ENCODE assay signal across 15 cellular contexts in genomic region chr20:41148956-41149355, GRCh38. TPM values are rescaled to one million over a fixed set of nuclear protein-coding genes. Genes with fewer than 3 reads are reported as not detected.
DNase-seq lines count a peak whose midpoint lies in the region; ATAC-seq and TF ChIP-seq lines count a peak whose summit lies in the region.
"Had no signal": no experiment of that assay in that cellular context is flagged by ENCODE, and none has a peak within 500 bp of the region (broad histone marks: within the 10 kb centered on the region; RNA-seq: fewer than 3 reads in every experiment).

No MANE protein-coding gene starts in this region.

- peaks cover 0 to 13% (median 0%) of the 10 kb centered on the region in 9 donors for H3K36me3 ChIP-seq in heart right ventricle
- H3K36me3 ChIP-seq in upper lobe of left lung: no peaks in the 10 kb centered on the region
- no peaks in the 10 kb centered on the region; the same call in 1 of the 2 replicates for H3K36me3 ChIP-seq in PC-3 (ENCODE audit: low read depth, low read length)

- no peak for ATAC-seq in heart right ventricle
- no peak for ATAC-seq in left ventricle myocardium superior
- no peak for ATAC-seq in upper lobe of left lung (ENCODE audit: low FRiP score in 2 of 2)
- no peak for ATAC-seq in PC-3
- ATAC-seq: gastroesophageal sphincter had no signal

- peaks cover 90% of the 10 kb centered on the region for H3K79me2 ChIP-seq in PC-3 (ENCODE audit: low read length)

- H3F3A ChIP-seq in PC-3 (ENCODE audit: low read length, unreplicated experiment): no peaks in the 10 kb centered on the region

- TF ChIP-seq EP300 in upper lobe of left lung (IDR thresholded peaks at IDR 0.05): no peak

- no peak overlapping the region for H2AFZ ChIP-seq in PC-3 (ENCODE audit: low read length)
- H2AFZ ChIP-seq: PC-9 had no signal

- POLR2A ChIA-PET in PC-3 (lab: Charles Lee; ENCODE audit: unreplicated experiment): no interaction called here

- peaks cover 33 to 100% (median 100%) of the 10 kb centered on the region in 9 donors for H3K4me1 ChIP-seq in heart right ventricle
- H3K4me1 ChIP-seq in upper lobe of left lung: peaks cover 92 to 100% (median 97%) of the 10 kb centered on the region in 4 donors
- H3K4me1 ChIP-seq in PC-3 (ENCODE audit: insufficient read depth, low read length): peaks cover 7% of the 10 kb centered on the region; the same call in 1 of the 2 replicates

- DNase-seq in heart right ventricle (no peak), left ventricle myocardium superior (no peak), immature natural killer cell (no peak), upper lobe of left lung (no peak), PC-3 (no peak), NCI-H2196 treated with DMSO at 0.1 percent for 48 hours (lab: John Stamatoyannopoulos, UW; ENCODE audit: unreplicated experiment) (no peak)
- no peak for DNase-seq in activated T-helper 1 cell treated with anti-CD3 and anti-CD28 coated beads, Interleukin-12 subunit alpha, Interleukin-12 subunit beta, Interleukin-2, Interleukin-4 antibody, amounts not matched to agents 30 ng/mL and 10 ng/mL and 1 ng/mL, durations not matched to agents 14 hours and 24 hours and 36 hours (ENCODE audit: low spot score)
- DNase-seq: Calu3; IMR-90; NCI-H187; NCI-H526; nephron progenitor cell; PC-9; stimulated activated CD4-positive, alpha-beta T cell treated with anti-CD3 and anti-CD28 coated beads, Interleukin-15, amount 100 ng/mL, for 24 hours had no signal

- H3K27me3 ChIP-seq in heart right ventricle: no peaks in the 10 kb centered on the region
- H3K27me3 ChIP-seq in upper lobe of left lung: no peaks in the 10 kb centered on the region
- no peaks in the 10 kb centered on the region for H3K27me3 ChIP-seq in PC-3 (ENCODE audit: low read length)
- H3K27me3 ChIP-seq: gastroesophageal sphincter had no signal

- no peaks in the 10 kb centered on the region for H3K9me3 Mint-ChIP-seq in activated T-helper 1 cell treated with anti-CD3 and anti-CD28 coated beads, Interleukin-12 subunit alpha, Interleukin-12 subunit beta, Interleukin-2, Interleukin-4 antibody, amounts not matched to agents 30 ng/mL and 10 ng/mL and 1 ng/mL, durations not matched to agents 14 hours and 24 hours and 36 hours
- no peaks in the 10 kb centered on the region for H3K9me3 Mint-ChIP-seq in immature natural killer cell
- H3K9me3 Mint-ChIP-seq: nephron progenitor cell had no signal

- H3K4me2 ChIP-seq in PC-3 (ENCODE audit: low read length): no peak overlapping the region
- H3K4me2 ChIP-seq: PC-9 had no signal

- peak overlapping the region; percentile 70 for H3K27ac Mint-ChIP-seq in activated T-helper 1 cell treated with anti-CD3 and anti-CD28 coated beads, Interleukin-12 subunit alpha, Interleukin-12 subunit beta, Interleukin-2, Interleukin-4 antibody, amounts not matched to agents 30 ng/mL and 10 ng/mL and 1 ng/mL, durations not matched to agents 14 hours and 24 hours and 36 hours
- peak overlapping the region in 5 of 6 donors; percentile 0 to 65 (median 52) for H3K27ac Mint-ChIP-seq in immature natural killer cell

- H3K36me3 Mint-ChIP-seq in activated T-helper 1 cell treated with anti-CD3 and anti-CD28 coated beads, Interleukin-12 subunit alpha, Interleukin-12 subunit beta, Interleukin-2, Interleukin-4 antibody, amounts not matched to agents 30 ng/mL and 10 ng/mL and 1 ng/mL, durations not matched to agents 14 hours and 24 hours and 36 hours (ENCODE audit: low read depth): peaks cover 44% of the 10 kb centered on the region
- H3K36me3 Mint-ChIP-seq in immature natural killer cell: peaks cover 0 to 11% (median 0%) of the 10 kb centered on the region in 3 donors

- H3K27me3 Mint-ChIP-seq in activated T-helper 1 cell treated with anti-CD3 and anti-CD28 coated beads, Interleukin-12 subunit alpha, Interleukin-12 subunit beta, Interleukin-2, Interleukin-4 antibody, amounts not matched to agents 30 ng/mL and 10 ng/mL and 1 ng/mL, durations not matched to agents 14 hours and 24 hours and 36 hours (ENCODE audit: insufficient read depth): no peaks in the 10 kb centered on the region
- H3K27me3 Mint-ChIP-seq in immature natural killer cell (ENCODE audit: low read depth in 3 of 3): peaks cover 0 to 2% (median 2%) of the 10 kb centered on the region in 3 donors

- no peak for TF ChIP-seq POLR2A in upper lobe of left lung (IDR thresholded peaks at IDR 0.05)

- H3K4me3 Mint-ChIP-seq in activated T-helper 1 cell treated with anti-CD3 and anti-CD28 coated beads, Interleukin-12 subunit alpha, Interleukin-12 subunit beta, Interleukin-2, Interleukin-4 antibody, amounts not matched to agents 30 ng/mL and 10 ng/mL and 1 ng/mL, durations not matched to agents 14 hours and 24 hours and 36 hours: peak overlapping the region; percentile 21
- no peak overlapping the region for H3K4me3 Mint-ChIP-seq in immature natural killer cell
- H3K4me3 Mint-ChIP-seq: nephron progenitor cell had no signal

- intact Hi-C loops in heart right ventricle (cut with DNase I): no loop called here
- intact Hi-C loops in left ventricle myocardium superior (cut with micrococcal nuclease): no loop called here
- intact Hi-C loops in activated T-helper 1 cell treated with anti-CD3 and anti-CD28 coated beads, Interleukin-12 subunit alpha, Interleukin-12 subunit beta, Interleukin-2, Interleukin-4 antibody, amounts not matched to agents 30 ng/mL and 10 ng/mL and 1 ng/mL, durations not matched to agents 14 hours and 24 hours and 36 hours (cut with micrococcal nuclease): no loop called here
- intact Hi-C loops in PC-3 (cut with micrococcal nuclease): no loop called here

- peak overlapping the region in 9 of 10 donors; percentile 4 to 100 (median 87) for H3K27ac ChIP-seq in heart right ventricle
- peak overlapping the region in 3 of 4 donors; percentile 67 to 98 (median 95) for H3K27ac ChIP-seq in upper lobe of left lung
- no peak overlapping the region for H3K27ac ChIP-seq in PC-3 (ENCODE audit: low read length)
- H3K27ac ChIP-seq: PC-9 had no signal

- CTCF ChIA-PET in PC-3 (lab: Charles Lee): no interaction called here

- peaks cover 94% of the 10 kb centered on the region for H3K4me1 Mint-ChIP-seq in activated T-helper 1 cell treated with anti-CD3 and anti-CD28 coated beads, Interleukin-12 subunit alpha, Interleukin-12 subunit beta, Interleukin-2, Interleukin-4 antibody, amounts not matched to agents 30 ng/mL and 10 ng/mL and 1 ng/mL, durations not matched to agents 14 hours and 24 hours and 36 hours (ENCODE audit: low read depth)
- peaks cover 88 to 93% of the 10 kb centered on the region in 2 donors for H3K4me1 Mint-ChIP-seq in immature natural killer cell

- H4K20me1 ChIP-seq in PC-3 (ENCODE audit: low read length): peaks cover 50% of the 10 kb centered on the region

- H3K9me3 ChIP-seq in heart right ventricle (no peaks in the 10 kb centered on the region), upper lobe of left lung (no peaks in the 10 kb centered on the region), PC-3 (ENCODE audit: low read length) (no peaks in the 10 kb centered on the region)
- H3K9me3 ChIP-seq: gastroesophageal sphincter had no signal

- no peak overlapping the region for H3K4me3 ChIP-seq in heart right ventricle
- no peak overlapping the region for H3K4me3 ChIP-seq in upper lobe of left lung
- no peak overlapping the region for H3K4me3 ChIP-seq in PC-3 (ENCODE audit: low read length)
- H3K4me3 ChIP-seq: gastroesophageal sphincter, PC-9 had no signal

- TF ChIP-seq CTCF in heart right ventricle (IDR thresholded peaks at IDR 0.05) (no peak), upper lobe of left lung (IDR thresholded peaks at IDR 0.05) (no peak), PC-3 (conservative IDR thresholded peaks at IDR 0.05; ENCODE audit: low read depth, low read length) (no peak)

- no TSS peak for BruUV-seq in PC-3 (replicated peaks; lab: Mats Ljungman, UMichigan)

- no peak overlapping the region for H3K9ac ChIP-seq in PC-3 (ENCODE audit: low read length)

- H3K9me2 ChIP-seq in PC-3 (replicated peaks; ENCODE audit: low read length): no peaks in the 10 kb centered on the region

- 73% methylated on average over 5 of the region's 5 CpGs for WGBS in heart right ventricle, 2 donors
- WGBS in upper lobe of left lung, 2 donors: 78 to 81% methylated on average over 5 of the region's 5 CpGs

RNA-seq across cellular contexts. Expression of gene PLCG1, which starts 11.6 kb away (rescaled TPM):
- total RNA-seq in heart right ventricle: 10 to 100 TPM; 36.6 to 63.6 (median 47.9) TPM
- 10 to 100 TPM; 38.8 to 81.7 TPM for polyA plus RNA-seq in heart right ventricle
- 56.5 TPM for total RNA-seq in left ventricle myocardium superior
- total RNA-seq in activated T-helper 1 cell treated with anti-CD3 and anti-CD28 coated beads, Interleukin-12 subunit alpha, Interleukin-12 subunit beta, Interleukin-2, Interleukin-4 antibody, amounts not matched to agents 30 ng/mL and 10 ng/mL and 1 ng/mL, durations not matched to agents 14 hours and 24 hours and 36 hours: 203 and 205 TPM in 2 replicates
- polyA plus RNA-seq in immature natural killer cell: 10 to 100 TPM in 1 of 3 donors, 1 to 10 TPM in 2; 3.2 to 31.4 (median 7.5) TPM
- 100 to 1,000 TPM in 3 of 6 donors, 10 to 100 TPM in 3; 69.8 to 383 (median 99.5) TPM for total RNA-seq in upper lobe of left lung
- 68.8 and 112 TPM in 2 replicates for total RNA-seq in PC-3 (2014; rRNA removed)
